Comparison of ENCODE assay signal across 2 cellular contexts in genomic region chr4:176230827-176231226, GRCh38.
TF ChIP-seq lines count a peak whose summit lies in the region.

No MANE protein-coding gene starts in this region.

TF ChIP-seq in SK-N-SH treated with all-trans-retinoic acid at 6 μM for 48 hours, 23 proteins besides CTCF, POLR2A, EP300 and RAD21:
- TF ChIP-seq GLIS3 (CRISPR knock-in tag; IDR thresholded peaks at IDR 0.05) (no peak), ZNF565 (CRISPR knock-in tag; conservative IDR thresholded peaks at IDR 0.05; ENCODE audit: low read depth) (no peak), OSR1 (CRISPR knock-in tag; IDR thresholded peaks at IDR 0.05) (no peak), ZFP30 (CRISPR knock-in tag; IDR thresholded peaks at IDR 0.05) (no peak), CSRNP3 (CRISPR knock-in tag; IDR thresholded peaks at IDR 0.05) (no peak), ZFP3 (CRISPR knock-in tag; IDR thresholded peaks at IDR 0.05) (no peak), TCF4 (CRISPR knock-in tag; IDR thresholded peaks at IDR 0.05; ENCODE audit: borderline replicate concordance) (no peak), PPARA (CRISPR knock-in tag; IDR thresholded peaks at IDR 0.05; ENCODE audit: borderline replicate concordance) (no peak), POU6F1 (CRISPR knock-in tag; IDR thresholded peaks at IDR 0.05; ENCODE audit: borderline replicate concordance, low read depth) (no peak), CSDC2 (CRISPR knock-in tag; IDR thresholded peaks at IDR 0.05) (no peak)

TF ChIP-seq in SK-N-SH, 30 proteins besides CTCF, POLR2A, EP300 and RAD21 (continued from another document):
- no peak for TF ChIP-seq NRF1 (IDR thresholded peaks at IDR 0.05; ENCODE audit: low read depth, low read length)
- TF ChIP-seq TEAD4 (IDR thresholded peaks at IDR 0.05; ENCODE audit: borderline replicate concordance, insufficient read depth): no peak
- TF ChIP-seq ZBTB33 (IDR thresholded peaks at IDR 0.05; ENCODE audit: borderline replicate concordance, low read depth): no peak
- no peak for TF ChIP-seq RFX5 (IDR thresholded peaks at IDR 0.05; ENCODE audit: low read length)
- TF ChIP-seq TCF12 (IDR thresholded peaks at IDR 0.05): no peak
- no peak for TF ChIP-seq TAF1 (IDR thresholded peaks at IDR 0.05; ENCODE audit: borderline replicate concordance, low read depth, low read length)
- TF ChIP-seq POLR2AphosphoS5 (IDR thresholded peaks at IDR 0.05; ENCODE audit: low read depth, low read length): no peak
- TF ChIP-seq MEF2A (IDR thresholded peaks at IDR 0.05; ENCODE audit: borderline replicate concordance, low read depth): no peak
- TF ChIP-seq FOSL2 (IDR thresholded peaks at IDR 0.05; ENCODE audit: borderline replicate concordance, low read depth): no peak
- TF ChIP-seq RXRA (IDR thresholded peaks at IDR 0.05; ENCODE audit: borderline replicate concordance, low read depth): no peak
- TF ChIP-seq SIN3A (IDR thresholded peaks at IDR 0.05; ENCODE audit: borderline replicate concordance, low read depth, low read length): no peak
- no peak for TF ChIP-seq REST (IDR thresholded peaks at IDR 0.05; ENCODE audit: low read depth, low read length)
